In genomic region chr15:88493811-88494210, GRCh38 we compare ENCODE assay signal across 18 cellular contexts.
"Had no signal": no experiment of that assay in that cellular context is flagged by ENCODE, and none has a peak within 500 bp of the region (broad histone marks: within the 10 kb centered on the region; RNA-seq: fewer than 3 reads in every experiment).

No MANE protein-coding gene starts in this region.

- H3K4me1 Mint-ChIP-seq: immature natural killer cell had no signal

- H3K36me3 Mint-ChIP-seq: activated naive CD4-positive, alpha-beta T cell treated with anti-CD3 and anti-CD28 coated beads, Interleukin-2, amount 50 U/mL, for 72 hours; WTC11 had no signal

- H3K9me3 Mint-ChIP-seq: activated naive CD4-positive, alpha-beta T cell treated with anti-CD3 and anti-CD28 coated beads, Interleukin-2, amount 50 U/mL, for 72 hours; dendritic cell treated with granulocyte-macrophage colony-stimulating factor and Interleukin-4, amounts not matched to agents 40 ng/mL and 50 ng/mL, for 4 days; immature natural killer cell; naive thymus-derived CD8-positive, alpha-beta T cell; WTC11 had no signal

- H3K27ac Mint-ChIP-seq: activated naive CD4-positive, alpha-beta T cell treated with anti-CD3 and anti-CD28 coated beads, Interleukin-2, amount 50 U/mL, for 72 hours; dendritic cell treated with granulocyte-macrophage colony-stimulating factor and Interleukin-4, amounts not matched to agents 40 ng/mL and 50 ng/mL, for 4 days; immature natural killer cell; naive thymus-derived CD8-positive, alpha-beta T cell; WTC11 had no signal

- H3K27me3 Mint-ChIP-seq: dendritic cell treated with granulocyte-macrophage colony-stimulating factor and Interleukin-4, amounts not matched to agents 40 ng/mL and 50 ng/mL, for 4 days; naive thymus-derived CD8-positive, alpha-beta T cell had no signal

- DNase-seq: activated T-cell treated with anti-CD3 and anti-CD28 coated beads, Interleukin-2, amount 50 U/mL, for 1 hour; aorta; brain microvascular endothelial cell; caudate nucleus; effector CD4-positive, alpha-beta T cell; erythroblast; foreskin fibroblast; immature natural killer cell; kidney glomerular epithelial cell; left lung; naive thymus-derived CD8-positive, alpha-beta T cell; spleen; stimulated activated CD4-positive, alpha-beta T cell treated with anti-CD3 and anti-CD28 coated beads, Interleukin-4, amount 100 ng/mL, for 24 hours; stimulated activated naive CD4-positive, alpha-beta T cell treated with Interleukin-2 at 50 U/mL for 16 hours; upper lobe of left lung had no signal

- H3K4me3 Mint-ChIP-seq: dendritic cell treated with granulocyte-macrophage colony-stimulating factor and Interleukin-4, amounts not matched to agents 40 ng/mL and 50 ng/mL, for 4 days; immature natural killer cell; naive thymus-derived CD8-positive, alpha-beta T cell; WTC11 had no signal
